Comparison of ENCODE assay signal across 1 cellular context in genomic region chr6:26122402-26122792, GRCh38.
A peak's percentile ranks its signal among the peaks of the same experiment; 100 is the strongest.
TF ChIP-seq lines count a peak whose summit lies in the region.

No MANE protein-coding gene starts in this region.

TF ChIP-seq in K562, 482 proteins besides CTCF, POLR2A, EP300 and RAD21 (continued from another document):
- TF ChIP-seq MLLT1 (IDR thresholded peaks at IDR 0.05) (peak in 1 of 2 experiments; percentile 20; a peak in 1 of 4 replicates), ZBTB17 (CRISPR knock-in tag; IDR thresholded peaks at IDR 0.05) (no peak), MCM3 (IDR thresholded peaks at IDR 0.05) (no peak), MAZ (CRISPR knock-in tag; conservative IDR thresholded peaks at IDR 0.05 in 1 of 2, IDR thresholded peaks at IDR 0.05 in 1 of 2) (no peak), ZNF23 (CRISPR knock-in tag; IDR thresholded peaks at IDR 0.05) (peak; percentile 5; the same call in 1 of the 2 replicates), RBM17 (IDR thresholded peaks at IDR 0.05; ENCODE audit: borderline replicate concordance, low read depth, low read length) (no peak), ZNF589 (CRISPR knock-in tag; IDR thresholded peaks at IDR 0.05; ENCODE audit: low read depth) (peak; percentile 61; the same call in 1 of the 2 replicates), CGGBP1 (CRISPR knock-in tag; IDR thresholded peaks at IDR 0.05) (no peak), ZNF740 (CRISPR knock-in tag; IDR thresholded peaks at IDR 0.05) (no peak), ZNF740 (tag; IDR thresholded peaks at IDR 0.05) (no peak), FIP1L1 (IDR thresholded peaks at IDR 0.05; ENCODE audit: low read depth, low read length, poor library complexity, severe bottlenecking) (no peak), SMARCA4 (IDR thresholded peaks at IDR 0.05) (no peak), ZBED1 (IDR thresholded peaks at IDR 0.05) (no peak), ZKSCAN8 (CRISPR knock-in tag; IDR thresholded peaks at IDR 0.05) (no peak), ID3 (CRISPR knock-in tag; IDR thresholded peaks at IDR 0.05) (no peak), ID3 (tag; IDR thresholded peaks at IDR 0.05) (no peak), POLR2AphosphoS5 (IDR thresholded peaks at IDR 0.05; ENCODE audit: control insufficient read depth, insufficient read depth, low read depth, low read length) (peak; percentile 38), ZBTB8A (IDR thresholded peaks at IDR 0.05; ENCODE audit: partially characterized antibody) (no peak), ZNF408 (CRISPR knock-in tag; IDR thresholded peaks at IDR 0.05; ENCODE audit: low read depth) (no peak), CBX2 (IDR thresholded peaks at IDR 0.05; ENCODE audit: insufficient read depth, low read length, poor library complexity, severe bottlenecking) (no peak), ZNF76 (CRISPR knock-in tag; IDR thresholded peaks at IDR 0.05; ENCODE audit: borderline replicate concordance) (no peak), STAG1 (CRISPR knock-in tag; IDR thresholded peaks at IDR 0.05; ENCODE audit: borderline replicate concordance) (no peak), FOSL1 (tag; conservative IDR thresholded peaks at IDR 0.05) (0 out of 2 replicates have a peak, but pooled peaks have one; percentile 1), HOXB6 (CRISPR knock-in tag; IDR thresholded peaks at IDR 0.05; ENCODE audit: borderline replicate concordance) (peak; percentile 64; the same call in 1 of the 2 replicates), ZNF449 (CRISPR knock-in tag; IDR thresholded peaks at IDR 0.05) (no peak), HNRNPL (IDR thresholded peaks at IDR 0.05; ENCODE audit: low read depth, low read length) (no peak), CBFA2T2 (conservative IDR thresholded peaks at IDR 0.05) (no peak), MTF1 (CRISPR knock-in tag; IDR thresholded peaks at IDR 0.05; ENCODE audit: borderline replicate concordance) (no peak), YBX1 (IDR thresholded peaks at IDR 0.05) (no peak), MNT (conservative IDR thresholded peaks at IDR 0.05) (no peak), MCM5 (IDR thresholded peaks at IDR 0.05; ENCODE audit: low read depth) (no peak), POLR2H (tag; IDR thresholded peaks at IDR 0.05; ENCODE audit: low read depth) (no peak), CEBPB (tag; IDR thresholded peaks at IDR 0.05) (no peak), CTCFL (IDR thresholded peaks at IDR 0.05; ENCODE audit: borderline replicate concordance, insufficient read depth, low read depth, low read length, poor library complexity, severe bottlenecking) (peak; percentile 2), NCOA2 (IDR thresholded peaks at IDR 0.05; ENCODE audit: partially characterized antibody in 2 of 2) (no peak), SMARCA5 (IDR thresholded peaks at IDR 0.05) (no peak), CREB5 (CRISPR knock-in tag; IDR thresholded peaks at IDR 0.05) (no peak), HDAC2 (IDR thresholded peaks at IDR 0.05) (no peak), ZNF644 (tag; IDR thresholded peaks at IDR 0.05; ENCODE audit: low read depth) (no peak), ZNF655 (CRISPR knock-in tag; IDR thresholded peaks at IDR 0.05) (no peak), MLX (CRISPR knock-in tag; conservative IDR thresholded peaks at IDR 0.05) (0 out of 4 replicates have a peak, but pooled peaks of 1 of the 2 experiments have one; percentile 2), ESRRA (IDR thresholded peaks at IDR 0.05; ENCODE audit: borderline replicate concordance, low read depth) (no peak)
